2 cellular contexts compared by ENCODE assay signal in the genomic region with DNA sequence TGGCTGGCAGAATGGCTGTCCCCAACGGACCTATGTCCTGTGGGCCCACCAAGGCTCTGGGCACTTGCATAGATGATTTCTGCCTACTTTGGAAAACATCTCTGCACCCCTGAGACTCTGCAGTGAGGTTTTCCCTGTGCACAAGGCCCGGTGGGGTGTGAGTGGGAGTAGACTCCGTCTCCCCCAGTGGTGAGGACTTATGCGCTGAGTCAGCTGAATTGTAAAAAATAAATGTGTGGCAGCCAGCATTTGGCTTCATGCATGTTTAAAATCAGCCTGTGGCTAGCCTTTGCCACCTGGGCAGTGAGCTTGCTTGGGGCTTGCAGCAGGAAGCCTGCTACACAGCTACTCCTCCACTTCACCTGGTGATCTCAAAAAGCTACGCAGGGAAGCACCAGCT.
TF ChIP-seq lines count a peak whose summit lies in the region.

No MANE protein-coding gene starts in this region.

TF ChIP-seq in GM23338, 12 proteins besides CTCF, POLR2A, EP300 and RAD21 (continued from another document):
- no peak for TF ChIP-seq ZNF462 (CRISPR knock-in tag; IDR thresholded peaks at IDR 0.05)
- no peak for TF ChIP-seq REST (IDR thresholded peaks at IDR 0.05; ENCODE audit: unreplicated experiment)
- no peak for TF ChIP-seq ZNF331 (CRISPR knock-in tag; IDR thresholded peaks at IDR 0.05; ENCODE audit: low read depth)
- no peak for TF ChIP-seq ZNF114 (CRISPR knock-in tag; IDR thresholded peaks at IDR 0.05)
TF ChIP-seq in GM23338: peak in this region for 0.

TF ChIP-seq in K562, 482 proteins besides CTCF, POLR2A, EP300 and RAD21 (continued from another document):
- TF ChIP-seq PRDM10 (IDR thresholded peaks at IDR 0.05; ENCODE audit: partially characterized antibody): no peak
